In the genomic region with DNA sequence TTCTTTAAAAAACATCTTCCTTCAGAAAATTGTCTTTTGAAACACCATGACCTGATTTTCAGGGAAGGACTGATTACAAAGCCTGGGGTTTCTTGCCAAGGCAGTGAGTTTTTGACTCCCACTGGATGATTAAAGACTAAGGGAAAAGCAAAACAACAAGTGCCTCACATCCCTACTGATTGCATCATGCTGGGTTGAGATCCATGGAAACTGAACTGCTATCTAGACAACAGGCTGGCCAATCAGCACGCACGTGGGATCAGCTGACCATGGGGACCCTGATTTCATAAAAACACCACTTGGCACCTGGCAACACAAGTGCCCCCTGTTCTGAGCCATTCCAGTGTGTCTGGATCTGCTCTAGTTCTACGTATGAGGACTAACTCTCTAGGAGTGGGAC, we compare ENCODE assay signal across 12 cellular contexts.
DNase-seq lines count a peak whose midpoint lies in the region; ATAC-seq and TF ChIP-seq lines count a peak whose summit lies in the region.
"Had no signal": no experiment of that assay in that cellular context is flagged by ENCODE, and none has a peak within 500 bp of the region (broad histone marks: within the 10 kb centered on the region; RNA-seq: fewer than 3 reads in every experiment).

No MANE protein-coding gene starts in this region.

- no peaks in the 10 kb centered on the region for H3K36me3 ChIP-seq in ovary
- H3K36me3 ChIP-seq: ascending aorta, prostate gland had no signal

- TF ChIP-seq CTCF in fibroblast of mammary gland (conservative IDR thresholded peaks at IDR 0.05; ENCODE audit: control insufficient read depth, insufficient read depth, low read depth, low read length) (no peak), ovary (IDR thresholded peaks at IDR 0.05) (no peak)

- H3K4me3 ChIP-seq in fibroblast of mammary gland (ENCODE audit: control insufficient read depth, low read depth, low read length) (no peak overlapping the region), ovary (no peak overlapping the region)
- H3K4me3 ChIP-seq: ascending aorta, prostate gland had no signal

- ATAC-seq in HG02981 (IDR thresholded peaks at IDR 0.05; ENCODE audit: unreplicated experiment): no peak
- ATAC-seq: activated T-cell treated with anti-CD3 and anti-CD28 coated beads, Interleukin-2, amount 50 U/mL, for 4 hours had no signal

- no peaks in the 10 kb centered on the region for H3K27me3 ChIP-seq in ovary
- H3K27me3 ChIP-seq: ascending aorta had no signal

- H3K4me1 ChIP-seq in ovary (ENCODE audit: insufficient read depth): peaks cover 12% of the 10 kb centered on the region
- H3K4me1 ChIP-seq: ascending aorta, prostate gland had no signal

- 33 to 39% (median 39%) methylated on average over 3 of the region's 3 CpGs for WGBS in ovary, 3 donors

- H3K27ac ChIP-seq in ovary: peak overlapping the region; percentile 9 to 72
- H3K27ac ChIP-seq: ascending aorta, prostate gland had no signal

- intact Hi-C loops in ovary (cut with DNase I): loop anchor here in 1 of 4 donors (10.0 kb wide), 1 partner anchor 53 kb away; no protein-coding TSS in a partner anchor

- TF ChIP-seq POLR2A in ovary (IDR thresholded peaks at IDR 0.05): no peak

- TF ChIP-seq EP300 in ovary (IDR thresholded peaks at IDR 0.05): no peak

- peak; percentile 50 for DNase-seq in EH (ENCODE audit: low read depth)
- DNase-seq in M059J (ENCODE audit: low read depth): peak; percentile 18
- peak; percentile 83 for DNase-seq in fibroblast of mammary gland (ENCODE audit: low read depth)
- peak; percentile 65 to 86 (median 69) for DNase-seq in ovary
- no peak for DNase-seq in activated CD8-positive, alpha-beta memory T cell treated with anti-CD3 and anti-CD28 coated beads for 24 hours
- DNase-seq in retina: no peak
- DNase-seq in SK-N-DZ (ENCODE audit: low spot score): no peak
- DNase-seq: activated T-cell treated with anti-CD3 and anti-CD28 coated beads, Interleukin-2, amount 50 U/mL, for 4 hours; NCI-H1694 had no signal

- no peaks in the 10 kb centered on the region for H3K9me3 ChIP-seq in ovary
- H3K9me3 ChIP-seq: ascending aorta, prostate gland had no signal

Comparison
In these comparisons a context has a peak if more than half of its experiments do, and no peak if none do; other contexts are left out.
1. DNase-seq: peak in EH (single experiment), M059J (single experiment), fibroblast of mammary gland (single experiment) and ovary (5 of 5); none in activated CD8-positive, alpha-beta memory T cell treated with anti-CD3 and anti-CD28 coated beads for 24 hours (single experiment), retina (single experiment) and SK-N-DZ (single experiment).